In genomic region chr6:2939315-2940009, GRCh38 we compare ENCODE assay signal across 14 cellular contexts. TPM values are rescaled to one million over a fixed set of nuclear protein-coding genes. Genes with fewer than 3 reads are reported as not detected.
DNase-seq lines count a peak whose midpoint lies in the region; ATAC-seq and TF ChIP-seq lines count a peak whose summit lies in the region.
"Had no signal": no experiment of that assay in that cellular context is flagged by ENCODE, and none has a peak within 500 bp of the region (broad histone marks: within the 10 kb centered on the region; RNA-seq: fewer than 3 reads in every experiment).

No MANE protein-coding gene starts in this region.

- H3K4me3 Mint-ChIP-seq in T-helper 2 cell treated with Interferon-gamma antibody and Interleukin-4, amounts not matched to agents 5 μg/mL and 100 μg/mL, for 36 hours: no peak overlapping the region
- H3K4me3 Mint-ChIP-seq in T-helper 17 cell (no peak overlapping the region), osteocyte (ENCODE audit: unreplicated experiment) (no peak overlapping the region)

- no peak for TF ChIP-seq EP300 in esophagus muscularis mucosa (IDR thresholded peaks at IDR 0.05)

- ATAC-seq in T-helper 17 cell: no peak
- ATAC-seq in HG03039 (IDR thresholded peaks at IDR 0.05; ENCODE audit: unreplicated experiment): no peak

- H3K4me1 ChIP-seq in esophagus muscularis mucosa: peaks cover 6 to 30% (median 11%) of the 10 kb centered on the region in 4 donors
- H3K4me1 ChIP-seq in tibial artery: peaks cover 0 to 5% (median 0%) of the 10 kb centered on the region in 4 donors

- intact Hi-C loops in esophagus muscularis mucosa (cut with DNase I): no loop called here
- intact Hi-C loops in tibial artery (cut with DNase I; ENCODE audit: low total_unique reads): no loop called here

- no peaks in the 10 kb centered on the region for H3K27me3 Mint-ChIP-seq in T-helper 2 cell treated with Interferon-gamma antibody and Interleukin-4, amounts not matched to agents 5 μg/mL and 100 μg/mL, for 36 hours (ENCODE audit: low read depth)
- no peaks in the 10 kb centered on the region for H3K27me3 Mint-ChIP-seq in T-helper 17 cell
- H3K27me3 Mint-ChIP-seq in osteocyte (ENCODE audit: unreplicated experiment): peaks cover 6% of the 10 kb centered on the region

- peaks cover 40% of the 10 kb centered on the region for H3K36me3 Mint-ChIP-seq in T-helper 2 cell treated with Interferon-gamma antibody and Interleukin-4, amounts not matched to agents 5 μg/mL and 100 μg/mL, for 36 hours (ENCODE audit: low read depth)
- H3K36me3 Mint-ChIP-seq in T-helper 17 cell (ENCODE audit: low read depth): no peaks in the 10 kb centered on the region
- H3K36me3 Mint-ChIP-seq in osteocyte (ENCODE audit: unreplicated experiment): no peaks in the 10 kb centered on the region
- H3K36me3 Mint-ChIP-seq: CD14-positive monocyte had no signal

- no peak for TF ChIP-seq POLR2A in esophagus muscularis mucosa (IDR thresholded peaks at IDR 0.05; ENCODE audit: low read depth)

- H3K27ac ChIP-seq in esophagus muscularis mucosa (replicated peaks in 1 of 4) (no peak overlapping the region), tibial artery (no peak overlapping the region)
- H3K27ac ChIP-seq: SK-N-MC had no signal

- WGBS in esophagus muscularis mucosa: 98% methylated on average over 8 of the region's 34 CpGs

- TF ChIP-seq CTCF in esophagus muscularis mucosa (IDR thresholded peaks at IDR 0.05) (no peak), osteocyte (IDR thresholded peaks at IDR 0.05) (no peak), tibial artery (IDR thresholded peaks at IDR 0.05) (no peak)

- peaks cover 54% of the 10 kb centered on the region for H3K4me1 Mint-ChIP-seq in T-helper 2 cell treated with Interferon-gamma antibody and Interleukin-4, amounts not matched to agents 5 μg/mL and 100 μg/mL, for 36 hours (ENCODE audit: low read depth)
- peaks cover 30% of the 10 kb centered on the region for H3K4me1 Mint-ChIP-seq in T-helper 17 cell
- no peaks in the 10 kb centered on the region for H3K4me1 Mint-ChIP-seq in osteocyte (ENCODE audit: unreplicated experiment)

- no peaks in the 10 kb centered on the region for H3K27me3 ChIP-seq in esophagus muscularis mucosa
- no peaks in the 10 kb centered on the region for H3K27me3 ChIP-seq in tibial artery

- peak overlapping the region; percentile 93 for H3K27ac Mint-ChIP-seq in T-helper 2 cell treated with Interferon-gamma antibody and Interleukin-4, amounts not matched to agents 5 μg/mL and 100 μg/mL, for 36 hours
- peak overlapping the region; percentile 89 for H3K27ac Mint-ChIP-seq in T-helper 17 cell
- H3K27ac Mint-ChIP-seq in osteocyte (ENCODE audit: unreplicated experiment): no peak overlapping the region

- H3K9me3 Mint-ChIP-seq in T-helper 2 cell treated with Interferon-gamma antibody and Interleukin-4, amounts not matched to agents 5 μg/mL and 100 μg/mL, for 36 hours: peaks cover 44% of the 10 kb centered on the region
- H3K9me3 Mint-ChIP-seq in osteocyte (ENCODE audit: unreplicated experiment): no peaks in the 10 kb centered on the region

- H3K4me3 ChIP-seq in esophagus muscularis mucosa (no peak overlapping the region), tibial artery (no peak overlapping the region)
- H3K4me3 ChIP-seq: SK-N-MC had no signal

- no peaks in the 10 kb centered on the region for H3K9me3 ChIP-seq in T-helper 17 cell (ENCODE audit: control insufficient read depth, low read length, poor library complexity, severe bottlenecking)
- H3K9me3 ChIP-seq in esophagus muscularis mucosa: no peaks in the 10 kb centered on the region
- H3K9me3 ChIP-seq in tibial artery: no peaks in the 10 kb centered on the region

- no peaks in the 10 kb centered on the region for H3K36me3 ChIP-seq in esophagus muscularis mucosa
- H3K36me3 ChIP-seq in tibial artery: no peaks in the 10 kb centered on the region

- no peak for DNase-seq in T-helper 2 cell treated with Interferon-gamma antibody and Interleukin-4, amounts not matched to agents 5 μg/mL and 100 μg/mL, for 36 hours (ENCODE audit: low spot score)
- DNase-seq in T-helper 2 cell (no peak), T-helper 17 cell (no peak), esophagus muscularis mucosa (ENCODE audit: extremely low spot score) (peak; percentile 60), osteocyte (ENCODE audit: extremely low spot score, unreplicated experiment) (peak; percentile 83), DMS79 (lab: John Stamatoyannopoulos, UW) (no peak), tibial artery (no peak)
- DNase-seq: EL, NCI-H146, NCI-H524 had no signal

RNA-seq across cellular contexts. Expression of gene SERPINB6, which starts 31.9 kb away (rescaled TPM):
- total RNA-seq in T-helper 17 cell (10 to 100 TPM in 1 of 2 donors, 1 to 10 TPM in 1; 9.1 to 26.4 TPM), esophagus muscularis mucosa (100 to 1,000 TPM; 114 to 125 (median 124) TPM), osteocyte (90.2 and 93.1 TPM in 2 replicates)

RNA-seq across cellular contexts. Expression of gene SERPINB9, which starts 36.4 kb away (rescaled TPM):
- 10 to 100 TPM; 32.9 to 37.7 TPM for total RNA-seq in T-helper 17 cell
- total RNA-seq in esophagus muscularis mucosa: 10 to 100 TPM in 1 of 4 donors, 1 to 10 TPM in 3; 5.4 to 17.7 (median 6.2) TPM
- 0.34 and 0.48 TPM in 2 replicates for total RNA-seq in osteocyte
- total RNA-seq: A172 had no signal

Comparison
In these comparisons a context has a peak if more than half of its experiments do, and no peak if none do; other contexts are left out.
1. DNase-seq: peak in esophagus muscularis mucosa (single experiment) and osteocyte (single experiment); none in T-helper 2 cell treated with Interferon-gamma antibody and Interleukin-4, amounts not matched to agents 5 μg/mL and 100 μg/mL, for 36 hours (single experiment), T-helper 2 cell (0 of 5), T-helper 17 cell (0 of 3), DMS79 (single experiment) and tibial artery (0 of 2).